18 cellular contexts compared by ENCODE assay signal in the genomic region with DNA sequence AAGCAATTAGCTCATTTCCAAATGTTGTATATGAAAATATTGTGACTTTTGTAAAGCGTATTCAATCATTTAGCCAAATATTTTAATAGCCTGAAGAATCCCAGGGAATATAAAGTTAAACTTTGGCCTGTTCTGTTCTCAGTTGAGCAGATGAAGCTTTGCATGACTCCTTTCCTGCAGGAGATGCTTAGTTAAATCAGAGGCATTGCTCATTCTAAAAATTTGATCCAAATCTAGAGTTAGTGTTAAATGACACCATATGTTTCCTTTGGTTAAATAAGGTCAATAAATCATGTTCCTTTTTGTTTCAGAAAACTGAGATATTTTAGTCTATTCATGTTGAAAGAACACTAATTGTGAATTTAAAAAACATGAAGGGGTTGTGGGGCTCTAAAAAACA.
"Had no signal": no experiment of that assay in that cellular context is flagged by ENCODE, and none has a peak within 500 bp of the region (broad histone marks: within the 10 kb centered on the region; RNA-seq: fewer than 3 reads in every experiment).

No MANE protein-coding gene starts in this region.

- H3K4me3 Mint-ChIP-seq: naive thymus-derived CD8-positive, alpha-beta T cell; WTC11 had no signal

- H3K36me3 ChIP-seq: adrenal gland, esophagus muscularis mucosa, lower lobe of right lung, thoracic aorta, upper lobe of right lung had no signal

- H3K27ac ChIP-seq: adrenal gland, esophagus muscularis mucosa, foreskin keratinocyte, lower lobe of right lung, thoracic aorta, upper lobe of right lung had no signal

- H3K36me3 Mint-ChIP-seq: activated naive CD4-positive, alpha-beta T cell treated with anti-CD3 and anti-CD28 coated beads, Interleukin-2, amount 50 U/mL, for 72 hours; naive thymus-derived CD8-positive, alpha-beta T cell; WTC11 had no signal

- DNase-seq: activated T-cell treated with anti-CD3 and anti-CD28 coated beads, Interleukin-2, amount 50 U/mL, for 1 hour; adrenal gland; central memory CD4-positive, alpha-beta T cell; effector memory CD4-positive, alpha-beta T cell; foreskin keratinocyte; kidney; lower lobe of right lung; naive thymus-derived CD8-positive, alpha-beta T cell; retina; stimulated activated CD4-positive, alpha-beta T cell treated with anti-CD3 and anti-CD28 coated beads, Interleukin-4, amount 100 ng/mL, for 1 hour; stimulated activated naive CD4-positive, alpha-beta T cell; T-helper 9 cell; upper lobe of right lung had no signal

- H3K4me3 ChIP-seq: adrenal gland, esophagus muscularis mucosa, lower lobe of right lung, thoracic aorta, upper lobe of right lung had no signal

- H3K27ac Mint-ChIP-seq: activated naive CD4-positive, alpha-beta T cell treated with anti-CD3 and anti-CD28 coated beads, Interleukin-2, amount 50 U/mL, for 72 hours; progenitor cell of endocrine pancreas; WTC11 had no signal

- H3K27me3 ChIP-seq: adrenal gland, esophagus muscularis mucosa, foreskin keratinocyte, upper lobe of right lung had no signal

- H3K9me3 ChIP-seq: adrenal gland, esophagus muscularis mucosa, lower lobe of right lung, thoracic aorta, upper lobe of right lung had no signal

- H3K9me3 Mint-ChIP-seq: activated naive CD4-positive, alpha-beta T cell treated with anti-CD3 and anti-CD28 coated beads, Interleukin-2, amount 50 U/mL, for 72 hours; naive thymus-derived CD8-positive, alpha-beta T cell; WTC11 had no signal

- ATAC-seq: activated naive CD4-positive, alpha-beta T cell treated with anti-CD3 and anti-CD28 coated beads, Interleukin-2, amount 50 U/mL, for 72 hours; foreskin keratinocyte; lower lobe of right lung; naive thymus-derived CD8-positive, alpha-beta T cell; upper lobe of right lung; WTC11 had no signal
